Comparison of ENCODE assay signal across 8 cellular contexts in the genomic region with DNA sequence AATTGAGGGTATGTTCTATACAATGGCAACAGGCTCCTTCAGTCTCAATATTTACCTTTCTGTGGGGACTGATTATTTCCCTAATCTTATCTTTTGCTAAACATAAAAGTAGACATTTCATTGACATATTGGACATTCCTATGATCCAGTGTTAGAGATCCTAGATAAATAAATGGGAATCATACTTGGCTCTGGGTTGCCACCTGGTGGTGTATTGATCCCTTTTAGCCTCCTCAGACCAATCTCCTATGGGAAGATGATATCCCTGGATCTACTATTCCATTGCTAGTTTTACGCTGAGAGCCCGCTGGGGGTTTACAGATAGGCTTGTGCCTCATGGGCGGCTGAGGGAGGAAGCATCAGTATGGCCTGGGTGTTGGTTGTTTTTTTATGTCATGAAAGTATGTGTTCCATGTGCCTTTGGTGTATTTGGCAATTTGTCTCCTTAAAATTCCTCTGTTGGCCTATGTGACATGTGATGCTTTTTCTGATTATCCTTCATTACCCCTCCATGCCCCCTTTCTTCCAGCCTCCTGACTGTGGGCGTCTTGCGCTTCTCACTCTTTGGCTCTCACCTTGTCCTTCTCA. TPM values are rescaled to one million over a fixed set of nuclear protein-coding genes. Genes with fewer than 3 reads are reported as not detected.
DNase-seq lines count a peak whose midpoint lies in the region; ATAC-seq and TF ChIP-seq lines count a peak whose summit lies in the region.

No MANE protein-coding gene starts in this region.

- peaks cover 34% of the 10 kb centered on the region for H3K4me1 ChIP-seq in endodermal cell (ENCODE audit: control insufficient read depth, insufficient read depth, low read length)

- H3K36me3 Mint-ChIP-seq in endodermal cell (ENCODE audit: low read depth) (peaks cover 8% of the 10 kb centered on the region), neural crest cell (ENCODE audit: low read depth) (peaks cover 16% of the 10 kb centered on the region)
- no peaks in the 10 kb centered on the region for H3K36me3 Mint-ChIP-seq in stimulated activated naive B cell treated with anti-CD40 and anti-IgM and Interleukin-4, amounts not matched to agents 10 μg/mL and 1 μg/mL and 100 μg/mL, for 72 hours

- TF ChIP-seq CTCF in endodermal cell (conservative IDR thresholded peaks at IDR 0.05) (peak; percentile 88), neural crest cell (conservative IDR thresholded peaks at IDR 0.05) (peak; percentile 75)

- H3K27me3 Mint-ChIP-seq in endodermal cell (ENCODE audit: insufficient read depth) (no peaks in the 10 kb centered on the region), neural crest cell (ENCODE audit: low read depth) (no peaks in the 10 kb centered on the region)
- H3K27me3 Mint-ChIP-seq in stimulated activated naive B cell treated with anti-CD40 and anti-IgM and Interleukin-4, amounts not matched to agents 10 μg/mL and 1 μg/mL and 100 μg/mL, for 72 hours: peaks cover 21 to 26% of the 10 kb centered on the region in 2 donors

- no peaks in the 10 kb centered on the region for H3K27me3 ChIP-seq in endodermal cell (ENCODE audit: control insufficient read depth, insufficient read depth, low read length, poor library complexity, severe bottlenecking)

- H3K27ac Mint-ChIP-seq in endodermal cell: peak overlapping the region; percentile 13
- H3K27ac Mint-ChIP-seq in neural crest cell (ENCODE audit: unreplicated experiment): peak overlapping the region; percentile 15
- H3K27ac Mint-ChIP-seq in stimulated activated naive B cell treated with anti-CD40 and anti-IgM and Interleukin-4, amounts not matched to agents 10 μg/mL and 1 μg/mL and 100 μg/mL, for 72 hours: no peak overlapping the region

- ATAC-seq in GM19035 (IDR thresholded peaks at IDR 0.05; ENCODE audit: unreplicated experiment): no peak
- no peak for ATAC-seq in stimulated activated naive B cell treated with anti-CD40 and anti-IgM and Interleukin-4, amounts not matched to agents 10 μg/mL and 1 μg/mL and 100 μg/mL, for 72 hours (replicated peaks)

- DNase-seq in ELR (ENCODE audit: low read depth): peak; percentile 47
- peak; percentile 93 for DNase-seq in NCI-H146 treated with DMSO at 0.1 percent for 48 hours (lab: John Stamatoyannopoulos, UW; ENCODE audit: unreplicated experiment)
- DNase-seq in endodermal cell: peak; percentile 81
- DNase-seq in neural crest cell (ENCODE audit: low read depth, low spot score): peak; percentile 36
- DNase-seq in NCI-H1436 treated with DMSO at 0.1 percent for 48 hours (lab: John Stamatoyannopoulos, UW): no peak
- no peak for DNase-seq in mesenteric fat pad (ENCODE audit: low spot score)
- DNase-seq in stimulated activated naive B cell treated with anti-CD40 and anti-IgM and Interleukin-4, amounts not matched to agents 10 μg/mL and 1 μg/mL and 100 μg/mL, for 72 hours: no peak

- no peak overlapping the region for H3K4me3 ChIP-seq in endodermal cell (ENCODE audit: low read length)

- peaks cover 27% of the 10 kb centered on the region for H3K36me3 ChIP-seq in endodermal cell (ENCODE audit: control insufficient read depth, insufficient read depth, low read length)

- H3K9me3 Mint-ChIP-seq in endodermal cell (no peaks in the 10 kb centered on the region), neural crest cell (peaks cover 9% of the 10 kb centered on the region)
- no peaks in the 10 kb centered on the region for H3K9me3 Mint-ChIP-seq in stimulated activated naive B cell treated with anti-CD40 and anti-IgM and Interleukin-4, amounts not matched to agents 10 μg/mL and 1 μg/mL and 100 μg/mL, for 72 hours

- H3K9ac ChIP-seq in endodermal cell (ENCODE audit: extremely low read depth, low read length, poor library complexity, severe bottlenecking): no peak overlapping the region

- H3K4me1 Mint-ChIP-seq in endodermal cell (peaks cover 65% of the 10 kb centered on the region), neural crest cell (peaks cover 55% of the 10 kb centered on the region)
- H3K4me1 Mint-ChIP-seq in stimulated activated naive B cell treated with anti-CD40 and anti-IgM and Interleukin-4, amounts not matched to agents 10 μg/mL and 1 μg/mL and 100 μg/mL, for 72 hours: peaks cover 3 to 5% of the 10 kb centered on the region in 2 donors

- WGBS in endodermal cell (ENCODE audit: insufficient coverage in 1 of 2, insufficient read length in 1 of 2), 2 experiments: 79% methylated on average over 5 of the region's 5 CpGs; no CpG with 5 or more reads in 1 of the 2 experiments

- peaks cover 5% of the 10 kb centered on the region for H3K9me3 ChIP-seq in endodermal cell (ENCODE audit: control insufficient read depth, low read length)

- no peak overlapping the region for H3K4me3 Mint-ChIP-seq in endodermal cell
- no peak overlapping the region for H3K4me3 Mint-ChIP-seq in neural crest cell
- H3K4me3 Mint-ChIP-seq in stimulated activated naive B cell treated with anti-CD40 and anti-IgM and Interleukin-4, amounts not matched to agents 10 μg/mL and 1 μg/mL and 100 μg/mL, for 72 hours: no peak overlapping the region

- H3K27ac ChIP-seq in endodermal cell (ENCODE audit: low read depth, low read length): no peak overlapping the region

RNA-seq across cellular contexts. Expression of a gene that starts 18.8 kb away (rescaled TPM):
- total RNA-seq in endodermal cell (10 to 100 TPM; 79.9 to 96.1 TPM), neural crest cell (77.6 and 82.8 TPM in 2 replicates), mesenteric fat pad (93.9 TPM)
- 23.5 TPM for polyA plus RNA-seq in endodermal cell (2013, experiment 1 of 2)
- 24.6 TPM for polyA plus RNA-seq in endodermal cell (2013, experiment 2 of 2)

Comparison
In these comparisons a context has a peak if more than half of its experiments do, and no peak if none do; other contexts are left out.
1. DNase-seq: peak in ELR (single experiment), NCI-H146 treated with DMSO at 0.1 percent for 48 hours (single experiment), endodermal cell (single experiment) and neural crest cell (single experiment); none in NCI-H1436 treated with DMSO at 0.1 percent for 48 hours (single experiment), mesenteric fat pad (single experiment) and stimulated activated naive B cell treated with anti-CD40 and anti-IgM and Interleukin-4, amounts not matched to agents 10 μg/mL and 1 μg/mL and 100 μg/mL, for 72 hours (single experiment).